ENCODE assay signal across 31 cellular contexts in genomic region chr11:82268627-82269026, GRCh38.
"Had no signal": no experiment of that assay in that cellular context is flagged by ENCODE, and none has a peak within 500 bp of the region (broad histone marks: within the 10 kb centered on the region; RNA-seq: fewer than 3 reads in every experiment).

No MANE protein-coding gene starts in this region.

- H3K9me3 ChIP-seq: adrenal gland, body of pancreas, esophagus muscularis mucosa, gastrocnemius medialis, heart left ventricle had no signal

- ATAC-seq: activated CD4-positive, alpha-beta T cell treated with anti-CD3 and anti-CD28 coated beads for 36 hours; activated CD8-positive, alpha-beta memory T cell treated with anti-CD3 and anti-CD28 coated beads, Interleukin-2, amount 10 ng/mL, durations not matched to agents 7 days and 5 days; activated CD8-positive, alpha-beta T cell treated with anti-CD3 and anti-CD28 coated beads, Interleukin-2, amount 10 ng/mL, durations not matched to agents 7 days and 5 days; activated naive CD8-positive, alpha-beta T cell treated with anti-CD3 and anti-CD28 coated beads, Interleukin-2, amount 50 U/mL, for 24 hours; body of pancreas; effector memory CD8-positive, alpha-beta T cell; foreskin keratinocyte; gastrocnemius medialis; heart left ventricle had no signal

- DNase-seq: activated CD4-positive, alpha-beta memory T cell treated with anti-CD3 and anti-CD28 coated beads for 36 hours; activated CD4-positive, alpha-beta T cell treated with anti-CD3 and anti-CD28 coated beads for 36 hours; activated CD4-positive, alpha-beta T cell treated with anti-CD3 and anti-CD28 coated beads, Interleukin-2, amount 10 ng/mL, durations not matched to agents 24 days and 14 days; activated CD4-positive, CD25-positive, alpha-beta regulatory T cell; activated CD4-positive, CD25-positive, alpha-beta regulatory T cell treated with anti-CD3 and anti-CD28 coated beads, Interleukin-2, amount 50 U/mL, for 72 hours; activated CD8-positive, alpha-beta memory T cell treated with anti-CD3 and anti-CD28 coated beads, Interleukin-2, amount 10 ng/mL, durations not matched to agents 7 days and 5 days; activated CD8-positive, alpha-beta memory T cell treated with anti-CD3 and anti-CD28 coated beads, Interleukin-2, amount 50 U/mL, for 4 hours; activated CD8-positive, alpha-beta T cell treated with anti-CD3 and anti-CD28 coated beads, Interleukin-2, amount 10 ng/mL, durations not matched to agents 7 days and 5 days; activated effector memory CD4-positive, alpha-beta T cell treated with anti-CD3 and anti-CD28 coated beads, Interleukin-2, amount 50 U/mL, for 16 hours; activated naive CD4-positive, alpha-beta T cell treated with anti-CD3 and anti-CD28 coated beads for 36 hours; activated naive CD8-positive, alpha-beta T cell treated with anti-CD3 and anti-CD28 coated beads for 36 hours; activated naive CD8-positive, alpha-beta T cell treated with anti-CD3 and anti-CD28 coated beads, Interleukin-2, amount 50 U/mL, for 24 hours; activated T-cell treated with anti-CD3 and anti-CD28 coated beads, Interleukin-2, amount 50 U/mL, for 1 hour; activated T-cell treated with anti-CD3 and anti-CD28 coated beads, Interleukin-2, amount 50 U/mL, for 48 hours; adrenal gland; amygdala; aorta; body of pancreas; caudate nucleus; cortex of kidney; dermis blood vessel endothelial cell; effector CD4-positive, alpha-beta T cell; effector memory CD8-positive, alpha-beta T cell; erythroblast; foreskin keratinocyte; gastrocnemius medialis; glutamatergic neuron; heart left ventricle; T1000 had no signal

- H3K27ac ChIP-seq: adrenal gland, body of pancreas, esophagus muscularis mucosa, foreskin keratinocyte, gastrocnemius medialis, heart left ventricle had no signal

- H3K4me1 ChIP-seq: adrenal gland, body of pancreas, esophagus muscularis mucosa, foreskin keratinocyte, gastrocnemius medialis, heart left ventricle had no signal

- H3K27me3 ChIP-seq: adrenal gland, body of pancreas, esophagus muscularis mucosa, foreskin keratinocyte, gastrocnemius medialis, heart left ventricle had no signal

- H3K36me3 ChIP-seq: adrenal gland, esophagus muscularis mucosa, gastrocnemius medialis, heart left ventricle had no signal

- FAIRE-seq: colon had no signal

- H3K4me3 ChIP-seq: adrenal gland, body of pancreas, esophagus muscularis mucosa, gastrocnemius medialis, heart left ventricle had no signal
